In the genomic region with DNA sequence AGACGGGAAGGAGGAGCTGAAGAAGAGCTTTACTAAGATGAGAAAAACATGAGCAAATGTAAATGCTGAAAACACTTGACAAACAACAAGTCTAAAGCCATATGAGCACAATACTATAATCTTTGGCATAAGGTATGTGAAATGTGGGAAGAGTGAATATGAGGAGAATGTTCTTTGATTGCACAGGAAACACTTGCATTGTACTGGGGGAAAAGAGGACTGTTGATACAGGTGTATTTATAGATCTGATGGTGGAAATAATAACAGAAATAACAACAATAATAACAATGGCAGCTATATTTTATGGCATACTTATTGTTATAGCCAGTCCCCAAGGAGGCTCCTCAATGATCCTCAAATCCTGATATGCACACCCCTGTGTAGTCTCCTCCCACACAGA, we compare ENCODE assay signal across 33 cellular contexts.
"Had no signal": no experiment of that assay in that cellular context is flagged by ENCODE, and none has a peak within 500 bp of the region (broad histone marks: within the 10 kb centered on the region; RNA-seq: fewer than 3 reads in every experiment).

No MANE protein-coding gene starts in this region.

- H3K4me3 ChIP-seq: adrenal gland, breast epithelium, cardiac muscle cell, colonic mucosa, dorsolateral prefrontal cortex, esophagus muscularis mucosa, gastroesophageal sphincter, heart right ventricle had no signal

- H3K27me3 ChIP-seq: adrenal gland, breast epithelium, cardiac muscle cell, colonic mucosa, dorsolateral prefrontal cortex, esophagus muscularis mucosa, gastroesophageal sphincter, heart right ventricle had no signal

- H3K36me3 ChIP-seq: adrenal gland, breast epithelium, cardiac muscle cell, colonic mucosa, WERI-Rb-1 had no signal

- H3K27ac ChIP-seq: adrenal gland, breast epithelium, cardiac muscle cell, colonic mucosa, dorsolateral prefrontal cortex, esophagus muscularis mucosa, gastroesophageal sphincter, heart right ventricle, WERI-Rb-1 had no signal

- DNase-seq: activated B cell treated with CpG ODN at 0.5 μM for 24 hours; activated CD4-positive, alpha-beta memory T cell treated with anti-CD3 and anti-CD28 coated beads for 36 hours; activated CD4-positive, alpha-beta T cell treated with anti-CD3 and anti-CD28 coated beads for 48 hours; activated CD8-positive, alpha-beta memory T cell treated with anti-CD3 and anti-CD28 coated beads, Interleukin-2, amount 10 ng/mL, durations not matched to agents 7 days and 5 days; activated CD8-positive, alpha-beta memory T cell treated with anti-CD3 and anti-CD28 coated beads, Interleukin-2, amount 50 U/mL, for 4 hours; activated CD8-positive, alpha-beta T cell treated with anti-CD3 and anti-CD28 coated beads, Interleukin-2, amount 10 ng/mL, durations not matched to agents 7 days and 5 days; activated effector memory CD4-positive, alpha-beta T cell treated with anti-CD3 and anti-CD28 coated beads, Interleukin-2, amount 50 U/mL, for 16 hours; activated naive CD4-positive, alpha-beta T cell treated with anti-CD3 and anti-CD28 coated beads for 36 hours; activated naive CD8-positive, alpha-beta T cell treated with anti-CD3 and anti-CD28 coated beads for 36 hours; activated naive CD8-positive, alpha-beta T cell treated with anti-CD3 and anti-CD28 coated beads, Interleukin-2, amount 50 U/mL, for 24 hours; activated T-cell treated with anti-CD3 and anti-CD28 coated beads, Interleukin-2, amount 50 U/mL, for 1 hour; activated T-cell treated with anti-CD3 and anti-CD28 coated beads, Interleukin-2, amount 50 U/mL, for 48 hours; adrenal gland; amygdala; aorta; central memory CD4-positive, alpha-beta T cell; cerebellar nuclear complex; colonic mucosa; dorsolateral prefrontal cortex; effector memory CD4-positive, alpha-beta T cell; endodermal cell; erythroblast; foreskin melanocyte; heart right ventricle; T-helper 1 cell; T-helper 17 cell; T1000; WERI-Rb-1 had no signal

- H3K4me1 ChIP-seq: breast epithelium, colonic mucosa had no signal

- ATAC-seq: activated CD4-positive, CD25-positive, alpha-beta regulatory T cell treated with anti-CD3 and anti-CD28 coated beads, Interleukin-2, amount 50 U/mL, for 24 hours; activated CD8-positive, alpha-beta memory T cell treated with anti-CD3 and anti-CD28 coated beads, Interleukin-2, amount 10 ng/mL, durations not matched to agents 7 days and 5 days; activated CD8-positive, alpha-beta T cell treated with anti-CD3 and anti-CD28 coated beads, Interleukin-2, amount 10 ng/mL, durations not matched to agents 7 days and 5 days; activated naive CD8-positive, alpha-beta T cell treated with anti-CD3 and anti-CD28 coated beads, Interleukin-2, amount 50 U/mL, for 24 hours; gastroesophageal sphincter; heart right ventricle; T-helper 17 cell had no signal

- H3K9me3 ChIP-seq: adrenal gland, colonic mucosa, esophagus muscularis mucosa, gastroesophageal sphincter had no signal
